ENCODE assay signal across 8 cellular contexts in the genomic region with DNA sequence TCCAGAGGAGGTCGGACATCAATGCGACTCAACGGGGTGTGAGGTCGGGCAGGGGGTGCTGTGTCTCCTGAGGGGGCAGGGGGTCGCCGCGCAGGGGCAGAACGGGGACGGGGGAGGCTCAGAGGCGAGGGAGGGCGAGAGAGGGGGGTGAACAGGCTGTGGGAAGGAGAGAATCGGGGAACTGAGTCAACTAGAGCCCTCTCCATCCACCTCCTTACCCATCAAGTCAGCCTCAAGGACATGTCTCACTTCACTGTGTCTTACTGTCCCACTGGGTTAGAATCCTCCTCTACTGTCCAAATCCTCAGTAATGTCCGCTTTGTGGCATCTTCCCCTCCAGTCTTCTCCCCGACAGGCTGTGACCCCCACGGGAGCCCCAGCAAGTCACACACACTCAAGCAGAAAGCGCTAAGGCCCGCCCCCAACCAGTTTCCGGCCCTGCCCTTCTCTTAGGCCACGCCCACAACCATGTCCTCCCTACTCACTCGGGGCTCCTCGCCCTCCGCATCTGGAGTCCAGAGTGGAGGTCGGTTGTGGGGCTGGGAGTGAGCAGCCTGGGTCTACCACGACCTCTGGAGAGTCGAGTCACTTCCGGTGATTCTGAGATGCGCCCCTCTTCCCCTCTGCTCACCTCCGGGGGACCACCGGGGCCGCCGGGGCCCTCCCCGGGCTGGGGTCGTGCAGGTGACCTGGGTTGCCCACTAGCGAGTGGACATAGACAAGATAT. TPM values are rescaled to one million over a fixed set of nuclear protein-coding genes. Genes with fewer than 3 reads are reported as not detected.
DNase-seq lines count a peak whose midpoint lies in the region; ATAC-seq and TF ChIP-seq lines count a peak whose summit lies in the region.

No MANE protein-coding gene starts in this region.

- no peak for TF ChIP-seq CTCF in CD14-positive monocyte (IDR thresholded peaks at IDR 0.05)

- peak overlapping the region; percentile 80 to 96 for H3K4me3 Mint-ChIP-seq in CD14-positive monocyte

- intact Hi-C loops in CD14-positive monocyte (cut with micrococcal nuclease) = no loop called here

- peak; percentile 67 for DNase-seq in CD14-positive monocyte (ENCODE audit: low spot score)
- DNase-seq in activated CD8-positive, alpha-beta memory T cell treated with anti-CD3 and anti-CD28 coated beads, Interleukin-2, amount 50 U/mL, for 4 hours = peak; percentile 78
- peak; percentile 55 for DNase-seq in left kidney (ENCODE audit: low read depth, low spot score)
- DNase-seq in stimulated activated naive CD8-positive, alpha-beta T cell treated with anti-CD3 and anti-CD28 coated beads, Interleukin-15, Interleukin-2, amounts not matched to agents 100 U/mL and 50 U/mL, for 24 hours = peak; percentile 85
- no peak for DNase-seq in NCI-H1048 (lab: John Stamatoyannopoulos, UW)
- no peak for DNase-seq in NCI-H1417 (lab: John Stamatoyannopoulos, UW)

- H3K36me3 Mint-ChIP-seq in CD14-positive monocyte = no peaks in the 10 kb centered on the region

- peaks cover under 1 to 4% (median 4%) of the 10 kb centered on the region in 3 donors for H3K27me3 Mint-ChIP-seq in CD14-positive monocyte (ENCODE audit: low read depth in 3 of 3)

- H3K27ac Mint-ChIP-seq in CD14-positive monocyte = peak overlapping the region; percentile 50 to 91 (median 76)

- ATAC-seq in HG03159 (IDR thresholded peaks at IDR 0.05; ENCODE audit: unreplicated experiment) (peak; percentile 64), HG03469 (IDR thresholded peaks at IDR 0.05; ENCODE audit: unreplicated experiment) (no peak)
- ATAC-seq in stimulated activated naive CD8-positive, alpha-beta T cell treated with anti-CD3 and anti-CD28 coated beads, Interleukin-15, Interleukin-2, amounts not matched to agents 100 U/mL and 50 U/mL, for 24 hours = peak; percentile 92

- peaks cover 0 to 3% (median 0%) of the 10 kb centered on the region in 7 donors for H3K9me3 Mint-ChIP-seq in CD14-positive monocyte

- peaks cover 9% of the 10 kb centered on the region for H3K4me1 Mint-ChIP-seq in CD14-positive monocyte

RNA-seq across cellular contexts. Expression of gene PLEKHA4, which starts 9.3 kb away (rescaled TPM):
- 1 to 10 TPM; 1.1 to 1.5 TPM for polyA plus RNA-seq in CD14-positive monocyte

RNA-seq across cellular contexts. Expression of gene PPP1R15A, which starts 13.1 kb away (rescaled TPM):
- polyA plus RNA-seq in CD14-positive monocyte = 100 to 1,000 TPM; 127 to 169 TPM

RNA-seq across cellular contexts. Expression of gene HSD17B14, which starts 22.9 kb away (rescaled TPM):
- polyA plus RNA-seq in CD14-positive monocyte = not detected

RNA-seq across cellular contexts. Expression of gene TULP2, which starts 39.4 kb away (rescaled TPM):
- polyA plus RNA-seq in CD14-positive monocyte = not detected

RNA-seq across cellular contexts. Expression of gene NUCB1, which starts 41.0 kb away (rescaled TPM):
- polyA plus RNA-seq in CD14-positive monocyte = 100 to 1,000 TPM in 1 of 2 donors, 10 to 100 TPM in 1; 80.9 to 108 TPM

Comparison
In these comparisons a context has a peak if more than half of its experiments do, and no peak if none do; other contexts are left out.
1. DNase-seq: peak in CD14-positive monocyte (single experiment), activated CD8-positive, alpha-beta memory T cell treated with anti-CD3 and anti-CD28 coated beads, Interleukin-2, amount 50 U/mL, for 4 hours (single experiment), left kidney (single experiment) and stimulated activated naive CD8-positive, alpha-beta T cell treated with anti-CD3 and anti-CD28 coated beads, Interleukin-15, Interleukin-2, amounts not matched to agents 100 U/mL and 50 U/mL, for 24 hours (single experiment); none in NCI-H1048 (single experiment) and NCI-H1417 (0 of 3).